Comparison of ENCODE assay signal across 10 cellular contexts in genomic region chr1:6384962-6385672, GRCh38. TPM values are rescaled to one million over a fixed set of nuclear protein-coding genes. Genes with fewer than 3 reads are reported as not detected.
DNase-seq lines count a peak whose midpoint lies in the region; ATAC-seq and TF ChIP-seq lines count a peak whose summit lies in the region.
"Had no signal": no experiment of that assay in that cellular context is flagged by ENCODE, and none has a peak within 500 bp of the region (broad histone marks: within the 10 kb centered on the region; RNA-seq: fewer than 3 reads in every experiment).

No MANE protein-coding gene starts in this region.

- ATAC-seq in GM18511 (IDR thresholded peaks at IDR 0.05; ENCODE audit: unreplicated experiment) (no peak), GM19351 (IDR thresholded peaks at IDR 0.05; ENCODE audit: unreplicated experiment) (no peak), HG03378 (IDR thresholded peaks at IDR 0.05; ENCODE audit: unreplicated experiment) (no peak)
- ATAC-seq: activated CD8-positive, alpha-beta T cell treated with anti-CD3 and anti-CD28 coated beads, Interleukin-2, amount 10 ng/mL, durations not matched to agents 7 days and 5 days; CD8-positive, alpha-beta T cell had no signal

- peak overlapping the region; percentile 42 for H3K4me3 ChIP-seq in BE2C (ENCODE audit: low read depth, low read length)
- H3K4me3 ChIP-seq in NT2/D1 (ENCODE audit: insufficient read length, low read depth), result peak overlapping the region; percentile 11
- peak overlapping the region in 2 of 4 experiments; percentile 20 to 52 for H3K4me3 ChIP-seq in fibroblast of lung (replicated peaks in 1 of 4; ENCODE audit: control extremely low read depth in 1 of 4, insufficient read depth in 1 of 4, low read depth in 3 of 4, low read length in 4 of 4)
- H3K4me3 ChIP-seq in muscle layer of duodenum (ENCODE audit: low read depth in 1 of 2, low read length in 2 of 2), result no peak overlapping the region

- H4K20me1 ChIP-seq in fibroblast of lung (ENCODE audit: control insufficient read depth, extremely low read depth, insufficient read depth, low read length), result no peaks in the 10 kb centered on the region

- H2AFZ ChIP-seq in fibroblast of lung (ENCODE audit: low read length), result no peak overlapping the region

- H3K27ac ChIP-seq in fibroblast of lung (ENCODE audit: insufficient read depth, low read length) (no peak overlapping the region), muscle layer of duodenum (ENCODE audit: low read length) (peak overlapping the region; percentile 7)

- peaks cover 7% of the 10 kb centered on the region for H3K79me2 ChIP-seq in fibroblast of lung (ENCODE audit: control insufficient read depth, insufficient read depth, low read length)

- DNase-seq in BE2C (peak; percentile 35), NT2/D1 (ENCODE audit: low read depth, low spot score) (no peak), fibroblast of lung (ENCODE audit: low read depth in 2 of 2) (peak; percentile 14 to 49), NK-92 (lab: John Stamatoyannopoulos, UW; ENCODE audit: unreplicated experiment) (no peak)
- DNase-seq: activated CD8-positive, alpha-beta T cell treated with anti-CD3 and anti-CD28 coated beads, Interleukin-2, amount 10 ng/mL, durations not matched to agents 7 days and 5 days; CD8-positive, alpha-beta T cell had no signal

- H3K36me3 ChIP-seq in BE2C (no peaks in the 10 kb centered on the region), NT2/D1 (ENCODE audit: insufficient read depth, insufficient read length, low read length) (no peaks in the 10 kb centered on the region), fibroblast of lung (ENCODE audit: control insufficient read depth, insufficient read depth, low read length) (no peaks in the 10 kb centered on the region), muscle layer of duodenum (ENCODE audit: control insufficient read depth in 1 of 2, insufficient read depth in 2 of 2, low read length in 2 of 2) (no peaks in the 10 kb centered on the region)

- H3K4me2 ChIP-seq in fibroblast of lung (ENCODE audit: extremely low read depth, insufficient read depth, low read length), result no peak overlapping the region

- H3K9ac ChIP-seq in NT2/D1 (ENCODE audit: insufficient read length, low read depth) (peak overlapping the region; percentile 42), fibroblast of lung (ENCODE audit: insufficient read depth, low read length) (no peak overlapping the region)

- no peaks in the 10 kb centered on the region for H3K4me1 ChIP-seq in BE2C
- peaks cover 2% of the 10 kb centered on the region for H3K4me1 ChIP-seq in NT2/D1 (ENCODE audit: insufficient read depth, insufficient read length)
- H3K4me1 ChIP-seq in fibroblast of lung (ENCODE audit: control insufficient read depth, extremely low read depth, insufficient read depth, low read length), result no peaks in the 10 kb centered on the region
- peaks cover 0 to 9% of the 10 kb centered on the region in 2 donors for H3K4me1 ChIP-seq in muscle layer of duodenum (ENCODE audit: control insufficient read depth in 1 of 2, insufficient read depth in 2 of 2, low read length in 2 of 2)

- H3K27me3 ChIP-seq in BE2C (no peaks in the 10 kb centered on the region), NT2/D1 (ENCODE audit: insufficient read depth, insufficient read length) (no peaks in the 10 kb centered on the region), fibroblast of lung (ENCODE audit: control insufficient read depth, insufficient read depth, low read length) (no peaks in the 10 kb centered on the region), muscle layer of duodenum (ENCODE audit: low read depth, low read length) (no peaks in the 10 kb centered on the region)

- TF ChIP-seq CTCF in BE2C (IDR thresholded peaks at IDR 0.05; ENCODE audit: low read depth, low read length), result no peak
- no peak for TF ChIP-seq CTCF in fibroblast of lung (conservative IDR thresholded peaks at IDR 0.05 in 1 of 2, IDR thresholded peaks at IDR 0.05 in 1 of 2; ENCODE audit: low read depth in 1 of 2, low read length in 2 of 2)

- H3K9me3 ChIP-seq in BE2C (no peaks in the 10 kb centered on the region), NT2/D1 (ENCODE audit: insufficient read depth, low read length) (no peaks in the 10 kb centered on the region), fibroblast of lung (ENCODE audit: control insufficient read depth, insufficient read depth, low read depth, low read length) (no peaks in the 10 kb centered on the region), muscle layer of duodenum (ENCODE audit: control insufficient read depth in 1 of 2, low read length in 2 of 2) (peaks cover 0 to 2% of the 10 kb centered on the region in 2 donors)

RNA-seq across cellular contexts. Expression of gene ACOT7, which starts 8.4 kb away (rescaled TPM):
- polyA plus RNA-seq in BE2C (2012; ENCODE audit: insufficient read depth, insufficient read length, low read depth), result 143 TPM
- 22.3 and 58.0 TPM in 2 replicates for total RNA-seq in fibroblast of lung
- polyA plus RNA-seq in fibroblast of lung, result 50.7 and 141 TPM in 2 replicates
- 52.2 and 154 TPM in 2 replicates for polyA plus RNA-seq in fibroblast of lung (2012)
- polyA minus RNA-seq in fibroblast of lung (ENCODE audit: low replicate concordance), result 41.2 and 134 TPM in 2 replicates

RNA-seq across cellular contexts. Expression of gene HES2, which starts 34.6 kb away (rescaled TPM):
- not detected for polyA plus RNA-seq in BE2C (2012; ENCODE audit: insufficient read depth, insufficient read length, low read depth)
- 0.26 and 0.50 TPM in 2 replicates for total RNA-seq in fibroblast of lung
- 0.02 TPM in 1 of 2 replicates, not detected in the other for polyA plus RNA-seq in fibroblast of lung
- 0.08 TPM in 1 of 2 replicates, not detected in the other for polyA plus RNA-seq in fibroblast of lung (2012)
- not detected in 2 replicates for polyA minus RNA-seq in fibroblast of lung (ENCODE audit: low replicate concordance)
- total RNA-seq: CD8-positive, alpha-beta T cell had no signal

RNA-seq across cellular contexts. Expression of gene ESPN, which starts 39.5 kb away (rescaled TPM):
- not detected for polyA plus RNA-seq in BE2C (2012; ENCODE audit: insufficient read depth, insufficient read length, low read depth)
- total RNA-seq in fibroblast of lung, result not detected in 2 replicates
- polyA plus RNA-seq in fibroblast of lung, result not detected in 2 replicates
- not detected in 2 replicates for polyA plus RNA-seq in fibroblast of lung (2012)
- not detected in 2 replicates for polyA minus RNA-seq in fibroblast of lung (ENCODE audit: low replicate concordance)

Comparison
In these comparisons a context has a peak if more than half of its experiments do, and no peak if none do; other contexts are left out.
1. DNase-seq: peak in BE2C (single experiment) and fibroblast of lung (2 of 2); none in NT2/D1 (single experiment) and NK-92 (single experiment).
2. H3K4me3 ChIP-seq: peak in BE2C (single experiment) and NT2/D1 (single experiment); none in muscle layer of duodenum (0 of 2).